2 cellular contexts compared by ENCODE assay signal in genomic region chr11:45593992-45594391, GRCh38.
TF ChIP-seq lines count a peak whose summit lies in the region.

No MANE protein-coding gene starts in this region.

TF ChIP-seq in HCT116, 20 proteins besides CTCF, POLR2A, EP300 and RAD21:
- TF ChIP-seq SP1 (IDR thresholded peaks at IDR 0.05; ENCODE audit: low read depth) (0 out of 2 replicates have a peak, but pooled peaks have one; percentile 27), SRF (IDR thresholded peaks at IDR 0.05; ENCODE audit: low read depth) (no peak), ZBTB33 (IDR thresholded peaks at IDR 0.05; ENCODE audit: extremely low read depth, insufficient replicate concordance, low read length) (no peak)

TF ChIP-seq in H1, 55 proteins besides CTCF, POLR2A, EP300 and RAD21:
- TF ChIP-seq YY1 (IDR thresholded peaks at IDR 0.05; ENCODE audit: low read depth, low read length), result peak; percentile 58; the same call in 1 of the 2 replicates
- TF ChIP-seq PHF8 (conservative IDR thresholded peaks at IDR 0.05; ENCODE audit: low read depth, low read length), result no peak
- TF ChIP-seq ASH2L (IDR thresholded peaks at IDR 0.05; ENCODE audit: low read length), result no peak
- no peak for TF ChIP-seq SP1 (IDR thresholded peaks at IDR 0.05; ENCODE audit: low read depth, low read length)
- TF ChIP-seq MAX (IDR thresholded peaks at IDR 0.05), result peak; percentile 41; the same call in 1 of the 2 replicates
- peak; percentile 45; the same call in 1 of the 2 replicates for TF ChIP-seq E2F6 (IDR thresholded peaks at IDR 0.05)
- TF ChIP-seq SP4 (IDR thresholded peaks at IDR 0.05; ENCODE audit: low read length), result no peak
